ENCODE assay signal across 8 cellular contexts in genomic region chr9:15211160-15211993, GRCh38.
DNase-seq lines count a peak whose midpoint lies in the region; ATAC-seq and TF ChIP-seq lines count a peak whose summit lies in the region.

No MANE protein-coding gene starts in this region.

- TF ChIP-seq CTCF in stomach (IDR thresholded peaks at IDR 0.05) = peak in 5 of 7 experiments; percentile 73 to 91 (median 86)

- no peak overlapping the region for H3K4me3 Mint-ChIP-seq in naive thymus-derived CD8-positive, alpha-beta T cell

- H3K27ac Mint-ChIP-seq in naive thymus-derived CD8-positive, alpha-beta T cell = no peak overlapping the region

- intact Hi-C loops in stomach (cut with DNase I; ENCODE audit: low total_unique reads) = loop anchor here (10.0 kb wide), 2 partner anchors 203 to 393 kb away; no protein-coding TSS in a partner anchor

- H3K4me1 ChIP-seq in stomach = peaks cover 6 to 20% (median 13%) of the 10 kb centered on the region in 4 donors

- ATAC-seq in GM18868 (IDR thresholded peaks at IDR 0.05; ENCODE audit: unreplicated experiment) (peak; percentile 79), HG03354 (IDR thresholded peaks at IDR 0.05; ENCODE audit: poor library complexity, severe bottlenecking, unreplicated experiment) (peak; percentile 83)
- ATAC-seq in naive thymus-derived CD8-positive, alpha-beta T cell = no peak

- WGBS in stomach, 5 donors = 39 to 53% (median 43%) methylated on average over 7 of the region's 7 CpGs

- H3K9me3 Mint-ChIP-seq in naive thymus-derived CD8-positive, alpha-beta T cell = no peaks in the 10 kb centered on the region

- H3K36me3 ChIP-seq in stomach = peaks cover 0 to 13% (median 4%) of the 10 kb centered on the region in 4 donors

- no peak for TF ChIP-seq EP300 in stomach (IDR thresholded peaks at IDR 0.05)

- peaks cover 5 to 56% (median 17%) of the 10 kb centered on the region in 3 donors for H3K36me3 Mint-ChIP-seq in naive thymus-derived CD8-positive, alpha-beta T cell

- H3K27ac ChIP-seq in stomach = peak overlapping the region in 2 of 5 donors; percentile 27 to 39

- H3K9me3 ChIP-seq in stomach = no peaks in the 10 kb centered on the region

- DNase-seq in AG20443 (ENCODE audit: low spot score) (peak; percentile 73), NCI-H748 treated with DMSO at 0.1 percent for 48 hours (lab: John Stamatoyannopoulos, UW) (peak; percentile 56), erythroblast (lab: John Stamatoyannopoulos, UW) (peak; percentile 64 to 77), stomach (peak; percentile 55)
- peak; percentile 25 to 29 for DNase-seq in activated CD8-positive, alpha-beta memory T cell treated with anti-CD3 and anti-CD28 coated beads for 4 hours (ENCODE audit: low read depth in 2 of 2)
- DNase-seq in naive thymus-derived CD8-positive, alpha-beta T cell = peak; percentile 8 to 72 (median 59)

- no peak overlapping the region for H3K4me3 ChIP-seq in stomach

- POLR2A ChIA-PET in naive thymus-derived CD8-positive, alpha-beta T cell (lab: Charles Lee) = interaction anchor here (0.6 kb wide), 1 partner anchor 19 kb away, joined by 4 read pairs; no protein-coding TSS in a partner anchor

- TF ChIP-seq POLR2A in erythroblast (IDR thresholded peaks at IDR 0.05; ENCODE audit: low read length) = no peak
- no peak for TF ChIP-seq POLR2A in stomach (IDR thresholded peaks at IDR 0.05)

- H3K4me1 Mint-ChIP-seq in naive thymus-derived CD8-positive, alpha-beta T cell = peaks cover 0 to 12% (median 6%) of the 10 kb centered on the region in 4 donors

- H3K27me3 Mint-ChIP-seq in naive thymus-derived CD8-positive, alpha-beta T cell = no peaks in the 10 kb centered on the region

- H3K27me3 ChIP-seq in stomach = no peaks in the 10 kb centered on the region

Comparison
In these comparisons a context has a peak if more than half of its experiments do, and no peak if none do; other contexts are left out.
1. ATAC-seq: peak in GM18868 (single experiment) and HG03354 (single experiment); none in naive thymus-derived CD8-positive, alpha-beta T cell (0 of 2).
2. Peak in every context shown above with its lines, with median percentiles within 50 percentile points of each other: DNase-seq.